Comparison of ENCODE assay signal across 10 cellular contexts in the genomic region with DNA sequence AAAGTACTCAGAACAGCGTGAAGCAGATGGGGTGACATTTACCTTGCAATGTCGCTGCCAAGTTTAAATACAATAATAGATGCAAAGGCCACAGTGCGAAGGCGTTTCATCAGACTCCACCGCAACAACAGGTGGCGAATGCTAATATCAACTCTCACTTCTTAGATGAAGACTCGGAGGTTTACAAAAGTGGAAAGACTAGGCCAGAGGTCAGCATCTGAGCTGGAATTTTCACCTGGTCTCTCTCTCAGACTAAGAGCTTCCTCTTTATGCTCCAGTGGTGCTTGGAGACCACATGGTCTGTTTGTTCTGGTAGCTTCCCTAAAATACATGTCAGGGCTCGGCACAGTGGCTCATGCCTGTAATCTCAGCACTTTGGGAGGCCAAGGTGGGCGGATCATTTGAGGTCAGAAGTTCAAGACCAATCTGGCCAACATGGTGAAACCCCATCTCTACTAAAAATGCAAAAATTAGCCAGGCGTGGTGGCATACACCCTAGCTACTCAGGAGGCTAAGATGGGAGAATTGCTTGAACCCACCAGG.
A peak's percentile ranks its signal among the peaks of the same experiment; 100 is the strongest.
DNase-seq lines count a peak whose midpoint lies in the region; ATAC-seq lines count a peak whose summit lies in the region.
"Had no signal": no experiment of that assay in that cellular context is flagged by ENCODE, and none has a peak within 500 bp of the region (broad histone marks: within the 10 kb centered on the region; RNA-seq: fewer than 3 reads in every experiment).

No MANE protein-coding gene starts in this region.

- no peaks in the 10 kb centered on the region for H3K27me3 ChIP-seq in mucosa of rectum (ENCODE audit: control insufficient read depth in 2 of 2, insufficient read depth in 2 of 2, low read length in 2 of 2)

- no peaks in the 10 kb centered on the region for H3K36me3 ChIP-seq in mucosa of rectum (ENCODE audit: control insufficient read depth in 2 of 2, insufficient read depth in 2 of 2, low read length in 2 of 2)

- peaks cover 32 to 40% of the 10 kb centered on the region in 2 donors for H3K4me1 ChIP-seq in mucosa of rectum (ENCODE audit: control insufficient read depth in 2 of 2, insufficient read depth in 2 of 2, low read length in 2 of 2)

- H3K4me3 ChIP-seq in mucosa of rectum (ENCODE audit: low read length in 2 of 2): no peak overlapping the region

- no peaks in the 10 kb centered on the region for H3K9me3 ChIP-seq in mucosa of rectum (ENCODE audit: control insufficient read depth in 2 of 2, low read length in 2 of 2)

- no peak overlapping the region for H3K9ac ChIP-seq in mucosa of rectum (ENCODE audit: low read depth in 1 of 2, low read length in 2 of 2)
- H3K9ac ChIP-seq: parathyroid adenoma had no signal

- DNase-seq in KBM-7 (peak; percentile 75), DMS153 (lab: John Stamatoyannopoulos, UW) (no peak), NCI-H1092 treated with DMSO at 0.1 percent for 48 hours (lab: John Stamatoyannopoulos, UW) (no peak), SHP77 (lab: John Stamatoyannopoulos, UW) (no peak)
- no peak for DNase-seq in stimulated activated CD4-positive, alpha-beta T cell treated with anti-CD3 and anti-CD28 coated beads, Interleukin-4, amount 100 ng/mL, for 4 hours

- in situ Hi-C loops in KBM-7 (cut with MboI; ENCODE audit: low pct_unique_long_range_greater_than_20kb, low sequenced_read_pairs): loop anchor here (25.0 kb wide), 1 partner anchor 161 kb away; a partner anchor contains a TSS

- peak; percentile 93 for ATAC-seq in GM18861 (IDR thresholded peaks at IDR 0.05; ENCODE audit: unreplicated experiment)
- ATAC-seq in GM21786 (IDR thresholded peaks at IDR 0.05; ENCODE audit: unreplicated experiment): peak; percentile 85

- H3K27ac ChIP-seq in mucosa of rectum (ENCODE audit: low read depth in 2 of 2, low read length in 2 of 2): peak overlapping the region; percentile 34 to 86
- H3K27ac ChIP-seq: epithelial cell of prostate, parathyroid adenoma had no signal
